In genomic region chr14:102126807-102127455, GRCh38 we compare ENCODE assay signal across 18 cellular contexts.
"Had no signal": no experiment of that assay in that cellular context is flagged by ENCODE, and none has a peak within 500 bp of the region (broad histone marks: within the 10 kb centered on the region; RNA-seq: fewer than 3 reads in every experiment).

No MANE protein-coding gene starts in this region.

- H3K9me3 Mint-ChIP-seq: naive thymus-derived CD4-positive, alpha-beta T cell; stimulated activated naive B cell treated with anti-CD40 and anti-IgM and Interleukin-4, amounts not matched to agents 10 μg/mL and 1 μg/mL and 100 μg/mL, for 72 hours had no signal

- H3K27me3 ChIP-seq: adrenal gland, cardiac muscle cell, esophagus muscularis mucosa, neutrophil, transverse colon had no signal

- H3K9me3 ChIP-seq: adrenal gland, esophagus muscularis mucosa, left ventricle myocardium inferior, mucosa of descending colon, neutrophil, transverse colon had no signal

- H3K27ac ChIP-seq: adrenal gland, cardiac muscle cell, esophagus muscularis mucosa, left ventricle myocardium inferior, neutrophil, parathyroid adenoma, transverse colon had no signal

- H2AFZ ChIP-seq: parathyroid adenoma had no signal

- FAIRE-seq: colon had no signal

- DNase-seq: activated CD4-positive, CD25-positive, alpha-beta regulatory T cell treated with anti-CD3 and anti-CD28 coated beads, Interleukin-2, amount 50 U/mL, for 72 hours; activated naive CD4-positive, alpha-beta T cell treated with anti-CD3 and anti-CD28 coated beads, Interleukin-2, amount 50 U/mL, for 16 hours; adrenal gland; hypothalamus; left ventricle myocardium inferior; naive thymus-derived CD4-positive, alpha-beta T cell; stimulated activated CD4-positive, alpha-beta T cell treated with anti-CD3 and anti-CD28 coated beads, Interleukin-15, amount 100 ng/mL, for 24 hours; stimulated activated CD4-positive, alpha-beta T cell treated with anti-CD3 and anti-CD28 coated beads, Interleukin-4, amount 100 ng/mL, for 1 hour; stimulated activated naive B cell treated with anti-CD40 and anti-IgM and Interleukin-4, amounts not matched to agents 10 μg/mL and 1 μg/mL and 100 μg/mL, for 72 hours; substantia nigra; T-helper 9 cell; transverse colon had no signal

- H3K9ac ChIP-seq: parathyroid adenoma had no signal

- H3K79me2 ChIP-seq: parathyroid adenoma had no signal

- H3K4me1 ChIP-seq: esophagus muscularis mucosa, left ventricle myocardium inferior, parathyroid adenoma had no signal

- H3K4me3 Mint-ChIP-seq: naive thymus-derived CD4-positive, alpha-beta T cell; stimulated activated naive B cell treated with anti-CD40 and anti-IgM and Interleukin-4, amounts not matched to agents 10 μg/mL and 1 μg/mL and 100 μg/mL, for 72 hours had no signal

- H3K36me3 Mint-ChIP-seq: naive thymus-derived CD4-positive, alpha-beta T cell had no signal

- ATAC-seq: naive thymus-derived CD4-positive, alpha-beta T cell; stimulated activated naive B cell treated with anti-CD40 and anti-IgM and Interleukin-4, amounts not matched to agents 10 μg/mL and 1 μg/mL and 100 μg/mL, for 72 hours had no signal

- H3K27me3 Mint-ChIP-seq: naive thymus-derived CD4-positive, alpha-beta T cell; stimulated activated naive B cell treated with anti-CD40 and anti-IgM and Interleukin-4, amounts not matched to agents 10 μg/mL and 1 μg/mL and 100 μg/mL, for 72 hours had no signal

- H3K4me3 ChIP-seq: adrenal gland, cardiac muscle cell, esophagus muscularis mucosa, left ventricle myocardium inferior, mucosa of descending colon, transverse colon had no signal

- H3K36me3 ChIP-seq: adrenal gland, cardiac muscle cell, neutrophil, transverse colon had no signal

- H3K27ac Mint-ChIP-seq: naive thymus-derived CD4-positive, alpha-beta T cell; stimulated activated naive B cell treated with anti-CD40 and anti-IgM and Interleukin-4, amounts not matched to agents 10 μg/mL and 1 μg/mL and 100 μg/mL, for 72 hours had no signal
